In genomic region chr12:22124987-22125386, GRCh38 we compare ENCODE assay signal across 35 cellular contexts.
"Had no signal": no experiment of that assay in that cellular context is flagged by ENCODE, and none has a peak within 500 bp of the region (broad histone marks: within the 10 kb centered on the region; RNA-seq: fewer than 3 reads in every experiment).

No MANE protein-coding gene starts in this region.

- H3K27ac ChIP-seq: KMS-11 had no signal

- DNase-seq: Karpas-422, Kasumi-1, MG63, MM.1S, MV-4-11, NCI-H1048, NCI-H1092, NCI-H1092 treated with DMSO at 0.1 percent for 48 hours, NCI-H1105, NCI-H1105 treated with DMSO at 0.1 percent for 48 hours, NCI-H1417, NCI-H1417 treated with DMSO at 0.1 percent for 48 hours, NCI-H1436, NCI-H1436 treated with DMSO at 0.1 percent for 48 hours, NCI-H146, NCI-H1694, NCI-H1694 treated with DMSO at 0.1 percent for 48 hours, NCI-H187, NCI-H187 treated with DMSO at 0.1 percent for 48 hours, NCI-H1930, NCI-H2029, NCI-H2029 treated with DMSO at 0.1 percent for 48 hours, NCI-H2081, NCI-H2081 treated with DMSO at 0.1 percent for 48 hours, NCI-H2107, NCI-H2171, NCI-H2171 treated with DMSO at 0.1 percent for 48 hours, NCI-H2227 treated with DMSO at 0.1 percent for 48 hours, NCI-H226, NCI-H345, NCI-H446, NCI-H446 treated with DMSO at 0.1 percent for 48 hours, NCI-H510A, NCI-H510A treated with DMSO at 0.1 percent for 48 hours had no signal

- H3K4me2 ChIP-seq: KMS-11 had no signal

- H3K4me3 ChIP-seq: MG63 had no signal

- H3K9ac ChIP-seq: KMS-11 had no signal

- H3K36me3 ChIP-seq: MG63 had no signal

- H3K27me3 ChIP-seq: MG63 had no signal
